Comparison of ENCODE assay signal across 24 cellular contexts in the genomic region with DNA sequence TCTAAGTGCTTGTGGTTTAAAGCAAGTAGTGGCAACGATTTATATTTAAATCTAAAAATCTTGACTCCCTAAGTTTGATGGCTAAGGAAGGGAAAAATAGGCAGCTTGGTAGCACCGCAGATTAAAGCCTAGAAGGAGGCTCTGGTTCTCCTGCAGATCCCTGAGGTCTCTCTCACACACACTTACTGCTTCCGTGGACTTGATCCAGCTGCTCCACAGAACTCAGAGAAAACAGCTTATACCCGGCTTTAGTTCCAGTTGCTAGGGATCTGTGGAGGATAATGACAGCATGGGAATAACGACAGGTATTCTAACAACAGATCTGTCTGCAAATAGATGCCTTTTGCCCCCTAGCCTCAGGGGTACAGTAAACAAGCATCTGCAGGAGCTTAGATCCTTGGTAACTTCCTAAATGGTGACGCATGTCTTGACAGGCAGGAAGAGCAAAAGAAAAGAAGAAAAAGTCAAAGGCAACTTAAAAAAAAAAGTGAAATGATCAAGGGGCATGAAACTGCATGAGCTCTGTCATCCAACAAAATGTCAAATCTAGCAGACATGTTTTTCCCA. TPM values are rescaled to one million over a fixed set of nuclear protein-coding genes. Genes with fewer than 3 reads are reported as not detected.
DNase-seq lines count a peak whose midpoint lies in the region; ATAC-seq and TF ChIP-seq lines count a peak whose summit lies in the region.
"Had no signal": no experiment of that assay in that cellular context is flagged by ENCODE, and none has a peak within 500 bp of the region (broad histone marks: within the 10 kb centered on the region; RNA-seq: fewer than 3 reads in every experiment).

No MANE protein-coding gene starts in this region.

- H3K79me2 ChIP-seq in trophoblast cell (ENCODE audit: control insufficient read depth, insufficient read depth, low read length, poor library complexity), result peaks cover 2% of the 10 kb centered on the region
- H3K79me2 ChIP-seq in SK-N-SH (ENCODE audit: insufficient read depth), result peaks cover 42% of the 10 kb centered on the region

- ATAC-seq in GM21576 (IDR thresholded peaks at IDR 0.05; ENCODE audit: unreplicated experiment), result no peak
- ATAC-seq: foreskin keratinocyte had no signal

- H3K4ac ChIP-seq in trophoblast cell (ENCODE audit: low read depth, low read length), result no peak overlapping the region

- POLR2A ChIA-PET in SK-N-SH (lab: Yijun Ruan, JAX), result interaction anchor here (0.7 kb wide), 1 partner anchor 9 kb away, joined by 3 read pairs; no protein-coding TSS in a partner anchor

- H3F3A ChIP-seq in SK-N-SH (replicated peaks; ENCODE audit: insufficient read depth), result peaks cover 14% of the 10 kb centered on the region

- H3K27me3 ChIP-seq in trophoblast cell (ENCODE audit: insufficient read depth, low read length) (no peaks in the 10 kb centered on the region), SK-N-SH (ENCODE audit: insufficient read depth) (no peaks in the 10 kb centered on the region)
- H3K27me3 ChIP-seq: foreskin keratinocyte had no signal

- H2BK5ac ChIP-seq in trophoblast cell (ENCODE audit: low read depth, low read length, poor library complexity), result peak overlapping the region; percentile 66

- H3K4me1 ChIP-seq in trophoblast cell (ENCODE audit: control insufficient read depth in 1 of 2, insufficient read depth in 2 of 2, low read length in 2 of 2), result peaks cover 8 to 12% of the 10 kb centered on the region in 2 experiments
- H3K4me1 ChIP-seq in SK-N-SH (ENCODE audit: control insufficient read depth in 1 of 2, insufficient read depth in 2 of 2, low read depth in 1 of 2, low read length in 1 of 2), result peaks cover 7 to 8% of the 10 kb centered on the region in 2 experiments; a peak in 3 of 4 replicates
- H3K4me1 ChIP-seq: prostate gland had no signal

- H3K9ac ChIP-seq in trophoblast cell (ENCODE audit: low read length) (no peak overlapping the region), SK-N-SH (no peak overlapping the region)

- DNase-seq in NCI-H82 (lab: John Stamatoyannopoulos, UW), result peak; percentile 56
- DNase-seq in NCI-H82 treated with DMSO at 0.1 percent for 48 hours (lab: John Stamatoyannopoulos, UW; ENCODE audit: unreplicated experiment), result no peak
- DNase-seq in G401 (ENCODE audit: low spot score), result peak; percentile 59
- DNase-seq in epithelial cell of esophagus (ENCODE audit: low read depth), result peak; percentile 34
- DNase-seq in trophoblast cell, result peak; percentile 93 to 95
- DNase-seq in glomerular visceral epithelial cell (ENCODE audit: extremely low spot score), result no peak
- DNase-seq in SK-N-SH, result no peak
- DNase-seq: activated CD4-positive, alpha-beta T cell treated with anti-CD3 and anti-CD28 coated beads, Interleukin-2, amount 50 U/mL, for 48 hours; activated CD4-positive, CD25-positive, alpha-beta regulatory T cell; activated effector memory CD4-positive, alpha-beta T cell treated with anti-CD3 and anti-CD28 coated beads, Interleukin-2, amount 50 U/mL, for 16 hours; activated T-cell treated with anti-CD3 and anti-CD28 coated beads for 4 hours; CD8-positive, alpha-beta memory T cell; erythroblast; GDM1; GOT3; mucosa of descending colon; NCI-H1694; NCI-H748 treated with DMSO at 0.1 percent for 48 hours; OCI-M1; stimulated activated CD4-positive, alpha-beta T cell treated with anti-CD3 and anti-CD28 coated beads, Interleukin-1b, Interleukin-23, amount 100 ng/mL, for 48 hours had no signal

- no peak for TF ChIP-seq CTCF in epithelial cell of esophagus (IDR thresholded peaks at IDR 0.05; ENCODE audit: insufficient read depth, low read depth, low read length, missing control alignments)
- TF ChIP-seq CTCF in SK-N-SH (IDR thresholded peaks at IDR 0.05), result no peak

- peak overlapping the region; percentile 24 for H2BK12ac ChIP-seq in trophoblast cell (ENCODE audit: low read length)

- H4K20me1 ChIP-seq in SK-N-SH (ENCODE audit: insufficient read depth), result peaks cover 8% of the 10 kb centered on the region; the same call in 1 of the 2 replicates

- H3K4me2 ChIP-seq in trophoblast cell (ENCODE audit: low read length) (peak overlapping the region; percentile 6), SK-N-SH (no peak overlapping the region)

- H3K9me2 ChIP-seq in SK-N-SH, result no peaks in the 10 kb centered on the region

- CTCF ChIA-PET in SK-N-SH (lab: Yijun Ruan, JAX), result interaction anchor here (1.5 to 4.5 kb wide), 3 partner anchors 12 to 16 kb away, joined by 11 to 53 read pairs (median 21); no protein-coding TSS in a partner anchor

- H3K79me1 ChIP-seq in trophoblast cell (ENCODE audit: low read length), result peaks cover 15% of the 10 kb centered on the region

- no peak overlapping the region for H4K12ac ChIP-seq in trophoblast cell (ENCODE audit: low read depth, low read length)

- H2AK5ac ChIP-seq in trophoblast cell (ENCODE audit: low read length), result no peak overlapping the region

- H2BK120ac ChIP-seq in trophoblast cell (ENCODE audit: insufficient read depth, low read length, poor library complexity), result no peak overlapping the region

- H3K36me3 ChIP-seq in trophoblast cell (ENCODE audit: control insufficient read depth in 1 of 2, insufficient read depth in 2 of 2, low read length in 2 of 2) (peaks cover 19 to 22% of the 10 kb centered on the region in 2 experiments), SK-N-SH (replicated peaks in 1 of 2; ENCODE audit: control insufficient read depth in 1 of 2, insufficient read depth in 2 of 2, low read length in 1 of 2) (peaks cover 30 to 40% of the 10 kb centered on the region in 2 experiments)

- H3K27ac ChIP-seq in trophoblast cell (ENCODE audit: low read depth, low read length), result peak overlapping the region; percentile 75
- no peak overlapping the region for H3K27ac ChIP-seq in SK-N-SH (ENCODE audit: low read depth in 2 of 2, low read length in 1 of 2)
- H3K27ac ChIP-seq: foreskin keratinocyte, prostate gland had no signal

- H3K9me3 ChIP-seq in trophoblast cell (ENCODE audit: insufficient read depth, low read depth, low read length) (peaks cover 1% of the 10 kb centered on the region), SK-N-SH (no peaks in the 10 kb centered on the region)
- H3K9me3 ChIP-seq: mucosa of descending colon, prostate gland had no signal

- in situ Hi-C loops in G401 (cut with HindIII; ENCODE audit: low sequenced_read_pairs), result no loop called here

- H3K23ac ChIP-seq in trophoblast cell (ENCODE audit: low read length), result no peak overlapping the region

- H3K4me3 ChIP-seq in epithelial cell of esophagus (ENCODE audit: low read length), result no peak overlapping the region
- no peak overlapping the region for H3K4me3 ChIP-seq in trophoblast cell (ENCODE audit: low read depth, low read length)
- no peak overlapping the region for H3K4me3 ChIP-seq in SK-N-SH (ENCODE audit: low read depth in 2 of 2, low read length in 1 of 2)
- H3K4me3 ChIP-seq: mucosa of descending colon, prostate gland, skin epidermis had no signal

- no peak overlapping the region for H4K8ac ChIP-seq in trophoblast cell (ENCODE audit: low read depth, low read length)

- TF ChIP-seq RAD21 in SK-N-SH (IDR thresholded peaks at IDR 0.05; ENCODE audit: low read length), result no peak

- no CpG with 5 or more reads among the region's 6 CpGs for WGBS in trophoblast cell (ENCODE audit: extremely low coverage, insufficient coverage, insufficient read length)
- WGBS in SK-N-SH (ENCODE audit: low lambda C conversion rate), result 76% methylated on average over 6 of the region's 6 CpGs

- no peak overlapping the region for H3K14ac ChIP-seq in trophoblast cell (ENCODE audit: low read length)

- no peak for TF ChIP-seq EP300 in SK-N-SH (IDR thresholded peaks at IDR 0.05; ENCODE audit: borderline replicate concordance in 1 of 2, low read depth in 1 of 2, low read length in 1 of 2)

- H4K91ac ChIP-seq in trophoblast cell (ENCODE audit: low read depth, low read length), result no peak overlapping the region

- H2AFZ ChIP-seq in trophoblast cell (ENCODE audit: insufficient read depth, low read length, poor library complexity), result no peak overlapping the region
- H2AFZ ChIP-seq in SK-N-SH (ENCODE audit: low read depth), result no peak overlapping the region

- H3K18ac ChIP-seq in trophoblast cell (ENCODE audit: low read length), result no peak overlapping the region

TF ChIP-seq in SK-N-SH, 30 proteins besides CTCF, POLR2A, EP300 and RAD21 (continues in another document):
- no peak for TF ChIP-seq GATA2 (CRISPR knock-in tag; IDR thresholded peaks at IDR 0.05)
- TF ChIP-seq JUND (IDR thresholded peaks at IDR 0.05), result no peak
- no peak for TF ChIP-seq CHD2 (IDR thresholded peaks at IDR 0.05; ENCODE audit: low read length, partially characterized antibody)
- TF ChIP-seq FOXM1 (IDR thresholded peaks at IDR 0.05; ENCODE audit: low read depth), result no peak
- no peak for TF ChIP-seq POLR2AphosphoS5 (IDR thresholded peaks at IDR 0.05; ENCODE audit: low read depth, low read length)
- TF ChIP-seq RFX5 (IDR thresholded peaks at IDR 0.05; ENCODE audit: low read length), result no peak
- no peak for TF ChIP-seq MEF2A (IDR thresholded peaks at IDR 0.05; ENCODE audit: borderline replicate concordance, low read depth)
- no peak for TF ChIP-seq GABPA (IDR thresholded peaks at IDR 0.05; ENCODE audit: low read depth)
- no peak for TF ChIP-seq RCOR1 (IDR thresholded peaks at IDR 0.05; ENCODE audit: low read length)
- TF ChIP-seq, protein P1, sequence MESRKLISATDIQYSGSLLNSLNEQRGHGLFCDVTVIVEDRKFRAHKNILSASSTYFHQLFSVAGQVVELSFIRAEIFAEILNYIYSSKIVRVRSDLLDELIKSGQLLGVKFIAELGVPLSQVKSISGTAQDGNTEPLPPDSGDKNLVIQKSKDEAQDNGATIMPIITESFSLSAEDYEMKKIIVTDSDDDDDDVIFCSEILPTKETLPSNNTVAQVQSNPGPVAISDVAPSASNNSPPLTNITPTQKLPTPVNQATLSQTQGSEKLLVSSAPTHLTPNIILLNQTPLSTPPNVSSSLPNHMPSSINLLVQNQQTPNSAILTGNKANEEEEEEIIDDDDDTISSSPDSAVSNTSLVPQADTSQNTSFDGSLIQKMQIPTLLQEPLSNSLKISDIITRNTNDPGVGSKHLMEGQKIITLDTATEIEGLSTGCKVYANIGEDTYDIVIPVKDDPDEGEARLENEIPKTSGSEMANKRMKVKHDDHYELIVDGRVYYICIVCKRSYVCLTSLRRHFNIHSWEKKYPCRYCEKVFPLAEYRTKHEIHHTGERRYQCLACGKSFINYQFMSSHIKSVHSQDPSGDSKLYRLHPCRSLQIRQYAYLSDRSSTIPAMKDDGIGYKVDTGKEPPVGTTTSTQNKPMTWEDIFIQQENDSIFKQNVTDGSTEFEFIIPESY (IDR thresholded peaks at IDR 0.05; ENCODE audit: borderline replicate concordance, low read depth), result no peak

RNA-seq across cellular contexts. Expression of gene WIPI1, which starts 4.5 kb away (rescaled TPM):
- 19.4 and 35.3 TPM in 2 replicates for total RNA-seq in G401 (2014; rRNA removed; shearing (Covaris generic))
- 104 and 108 TPM in 2 replicates for polyA plus RNA-seq in trophoblast cell (2013)
- 52.7 and 65.2 TPM in 2 replicates for polyA plus RNA-seq in SK-N-SH (2012; rRNA removed)
- 49.1 and 55.1 TPM in 2 replicates for polyA plus RNA-seq in SK-N-SH (2012; cell fraction: cytosol; rRNA removed)
- 35.4 and 62.8 TPM in 2 replicates for polyA plus RNA-seq in SK-N-SH (2012; cell fraction: nucleus; rRNA removed)

RNA-seq across cellular contexts. Expression of gene PRKAR1A, which starts 59.4 kb away (rescaled TPM):
- 130 and 156 TPM in 2 replicates for total RNA-seq in G401 (2014; rRNA removed; shearing (Covaris generic))
- 96.5 and 106 TPM in 2 replicates for polyA plus RNA-seq in trophoblast cell (2013)
- polyA plus RNA-seq in SK-N-SH (2012; rRNA removed), result 195 and 224 TPM in 2 replicates
- 189 and 197 TPM in 2 replicates for polyA plus RNA-seq in SK-N-SH (2012; cell fraction: cytosol; rRNA removed)
- 116 and 207 TPM in 2 replicates for polyA plus RNA-seq in SK-N-SH (2012; cell fraction: nucleus; rRNA removed)

Comparison
In these comparisons a context has a peak if more than half of its experiments do, and no peak if none do; other contexts are left out.
1. DNase-seq: peak in NCI-H82 (single experiment), G401 (single experiment), epithelial cell of esophagus (single experiment) and trophoblast cell (2 of 2); none in NCI-H82 treated with DMSO at 0.1 percent for 48 hours (single experiment), glomerular visceral epithelial cell (single experiment) and SK-N-SH (single experiment).